8 cellular contexts compared by ENCODE assay signal in genomic region chr12:11981174-11981733, GRCh38.
DNase-seq lines count a peak whose midpoint lies in the region; ATAC-seq and TF ChIP-seq lines count a peak whose summit lies in the region.

No MANE protein-coding gene starts in this region.

- H3K4me3 Mint-ChIP-seq in chondrocyte (ENCODE audit: unreplicated experiment): no peak overlapping the region

- peaks cover 10% of the 10 kb centered on the region for H3K4me1 Mint-ChIP-seq in chondrocyte (ENCODE audit: low read depth)

- no peaks in the 10 kb centered on the region for H3K9me3 Mint-ChIP-seq in chondrocyte (ENCODE audit: low read depth)

- no peaks in the 10 kb centered on the region for H3K27me3 Mint-ChIP-seq in chondrocyte (ENCODE audit: low read depth)

- no peaks in the 10 kb centered on the region for H3K36me3 Mint-ChIP-seq in chondrocyte (ENCODE audit: low read depth)

- no peak overlapping the region for H3K27ac Mint-ChIP-seq in chondrocyte (ENCODE audit: unreplicated experiment)

- peak; percentile 88 for ATAC-seq in GM19351 (IDR thresholded peaks at IDR 0.05; ENCODE audit: unreplicated experiment)
- peak; percentile 96 for ATAC-seq in HG03175 (IDR thresholded peaks at IDR 0.05; ENCODE audit: unreplicated experiment)

- peak; percentile 31 for DNase-seq in activated CD4-positive, alpha-beta T cell treated with anti-CD3 and anti-CD28 coated beads, Interleukin-2, amount 50 U/mL, for 1 hour
- DNase-seq in medulla oblongata (ENCODE audit: extremely low spot score): peak; percentile 14
- DNase-seq in chondrocyte (ENCODE audit: low spot score): no peak
- DNase-seq in cortex of kidney (lab: John Stamatoyannopoulos, UW): no peak
- no peak for DNase-seq in iPS-NIHi11 (ENCODE audit: low spot score)
- no peak for DNase-seq in SHP77 (lab: John Stamatoyannopoulos, UW)

- no peak for TF ChIP-seq CTCF in chondrocyte (IDR thresholded peaks at IDR 0.05)

Comparison
In these comparisons a context has a peak if more than half of its experiments do, and no peak if none do; other contexts are left out.
1. DNase-seq: peak in activated CD4-positive, alpha-beta T cell treated with anti-CD3 and anti-CD28 coated beads, Interleukin-2, amount 50 U/mL, for 1 hour (single experiment) and medulla oblongata (single experiment); none in chondrocyte (single experiment), cortex of kidney (single experiment), iPS-NIHi11 (single experiment) and SHP77 (0 of 2).